In the genomic region with DNA sequence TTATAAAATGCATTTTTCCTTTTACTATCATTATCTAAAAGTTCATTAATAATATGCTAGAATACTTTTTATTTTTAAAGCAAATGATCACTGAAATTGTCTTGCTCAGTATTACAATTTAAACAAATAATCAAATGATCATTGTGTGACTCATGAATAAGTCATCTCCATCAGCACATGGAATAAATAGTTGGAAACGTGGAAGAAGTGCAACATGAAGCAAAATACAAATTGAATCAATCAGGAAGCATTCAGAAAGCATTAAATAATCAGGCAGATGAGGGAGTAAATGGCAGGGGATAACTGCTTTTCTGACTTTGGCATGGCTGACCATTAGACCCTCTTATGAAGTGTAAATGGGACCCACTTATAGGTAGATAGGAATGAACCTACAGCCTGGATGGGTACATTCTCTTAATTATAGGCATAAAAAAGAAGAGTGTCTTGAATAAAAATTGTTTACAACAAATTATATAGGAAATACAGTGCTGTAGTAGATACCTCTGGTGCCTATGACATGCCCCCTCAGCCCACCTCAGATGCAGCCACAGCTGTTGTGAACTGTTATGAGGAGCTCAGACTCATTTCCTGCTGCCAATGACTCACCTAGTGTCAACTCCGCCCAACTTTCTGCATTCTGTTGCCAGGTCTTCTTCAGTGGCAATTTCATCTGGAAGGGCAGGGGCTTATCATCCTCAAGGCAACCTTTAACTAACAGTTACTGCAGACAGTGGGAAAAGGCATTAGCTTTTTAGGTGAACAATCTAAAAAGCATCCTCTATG, we compare ENCODE assay signal across 10 cellular contexts.
DNase-seq lines count a peak whose midpoint lies in the region; ATAC-seq and TF ChIP-seq lines count a peak whose summit lies in the region.
"Had no signal": no experiment of that assay in that cellular context is flagged by ENCODE, and none has a peak within 500 bp of the region (broad histone marks: within the 10 kb centered on the region; RNA-seq: fewer than 3 reads in every experiment).

No MANE protein-coding gene starts in this region.

- H3K9me3 ChIP-seq in RWPE2 (ENCODE audit: severe bottlenecking) (no peaks in the 10 kb centered on the region), vagina (no peaks in the 10 kb centered on the region)

- no peak for TF ChIP-seq CTCF in RWPE2 (IDR thresholded peaks at IDR 0.05; ENCODE audit: poor library complexity, severe bottlenecking)
- no peak for TF ChIP-seq CTCF in vagina (IDR thresholded peaks at IDR 0.05)

- no peaks in the 10 kb centered on the region for H3K27me3 Mint-ChIP-seq in activated T-cell treated with anti-CD3 and anti-CD28 coated beads, Interleukin-2, amount 50 U/mL, for 24 hours

- intact Hi-C loops in vagina (cut with DNase I): no loop called here

- peaks cover 12% of the 10 kb centered on the region for H3K9me3 Mint-ChIP-seq in activated T-cell treated with anti-CD3 and anti-CD28 coated beads, Interleukin-2, amount 50 U/mL, for 24 hours

- ATAC-seq in GM18511 (IDR thresholded peaks at IDR 0.05; ENCODE audit: unreplicated experiment) (peak; percentile 41), HG02763 (IDR thresholded peaks at IDR 0.05; ENCODE audit: unreplicated experiment) (peak; percentile 41), RWPE2 (ENCODE audit: low read depth) (peak; percentile 98), GM19395 (IDR thresholded peaks at IDR 0.05; ENCODE audit: unreplicated experiment) (no peak)
- ATAC-seq: HCT116 had no signal

- no peak overlapping the region for H3K27ac Mint-ChIP-seq in activated T-cell treated with anti-CD3 and anti-CD28 coated beads, Interleukin-2, amount 50 U/mL, for 24 hours

- DNase-seq in RWPE2 (ENCODE audit: low spot score) (peak; percentile 74), islet precursor cell (peak; percentile 82), vagina (ENCODE audit: extremely low spot score in 2 of 2) (no peak)
- DNase-seq in activated T-cell treated with anti-CD3 and anti-CD28 coated beads, Interleukin-2, amount 50 U/mL, for 24 hours: no peak
- DNase-seq: activated T-cell treated with anti-CD3 and anti-CD28 coated beads, Interleukin-2, amount 50 U/mL, for 48 hours had no signal

- H3K4me1 ChIP-seq in RWPE2 (ENCODE audit: insufficient read depth, poor library complexity, severe bottlenecking) (peaks cover 34% of the 10 kb centered on the region), vagina (no peaks in the 10 kb centered on the region)
- H3K4me1 ChIP-seq: tibial nerve had no signal

- no peak for TF ChIP-seq POLR2A in vagina (IDR thresholded peaks at IDR 0.05)

- H3K27me3 ChIP-seq in RWPE2 (ENCODE audit: insufficient read depth, poor library complexity, severe bottlenecking) (no peaks in the 10 kb centered on the region), vagina (no peaks in the 10 kb centered on the region)
- H3K27me3 ChIP-seq: tibial nerve had no signal

- H3K4me3 Mint-ChIP-seq in activated T-cell treated with anti-CD3 and anti-CD28 coated beads, Interleukin-2, amount 50 U/mL, for 24 hours: no peak overlapping the region

- peak overlapping the region; percentile 83 for H3K27ac ChIP-seq in RWPE2 (ENCODE audit: poor library complexity, severe bottlenecking)
- no peak overlapping the region for H3K27ac ChIP-seq in vagina
- H3K27ac ChIP-seq: tibial nerve had no signal

- no peak overlapping the region for H3K4me3 ChIP-seq in RWPE2 (ENCODE audit: severe bottlenecking)
- no peak overlapping the region for H3K4me3 ChIP-seq in vagina
- H3K4me3 ChIP-seq: tibial nerve had no signal

- no peaks in the 10 kb centered on the region for H3K36me3 Mint-ChIP-seq in activated T-cell treated with anti-CD3 and anti-CD28 coated beads, Interleukin-2, amount 50 U/mL, for 24 hours (ENCODE audit: low read depth)

- H3K36me3 ChIP-seq in RWPE2 (ENCODE audit: low read depth): no peaks in the 10 kb centered on the region
- no peaks in the 10 kb centered on the region for H3K36me3 ChIP-seq in vagina
- H3K36me3 ChIP-seq: tibial nerve had no signal

- no peaks in the 10 kb centered on the region for H3K4me1 Mint-ChIP-seq in activated T-cell treated with anti-CD3 and anti-CD28 coated beads, Interleukin-2, amount 50 U/mL, for 24 hours (ENCODE audit: low read depth)

Comparison
In these comparisons a context has a peak if more than half of its experiments do, and no peak if none do; other contexts are left out.
1. DNase-seq: peak in RWPE2 (single experiment) and islet precursor cell (single experiment); none in vagina (0 of 2) and activated T-cell treated with anti-CD3 and anti-CD28 coated beads, Interleukin-2, amount 50 U/mL, for 24 hours (single experiment).